In the genomic region with DNA sequence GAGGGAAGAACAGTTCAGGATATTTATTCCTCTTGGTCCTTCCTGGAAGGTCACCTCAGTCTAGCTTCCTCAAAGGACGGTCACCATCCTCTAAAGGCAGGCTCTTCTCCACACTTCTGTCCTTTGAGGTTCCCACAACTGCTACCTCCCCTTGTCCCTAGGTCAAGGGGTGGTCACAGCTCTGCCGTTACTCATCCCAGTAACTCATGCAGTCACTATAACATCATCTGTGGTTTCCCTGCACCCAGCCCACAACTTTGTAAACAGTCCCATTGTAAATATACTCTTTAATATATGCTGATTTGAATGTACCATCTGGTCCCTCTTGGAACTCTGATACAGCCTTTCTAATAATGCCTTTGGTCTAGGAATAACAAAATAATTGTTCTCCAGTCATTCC, we compare ENCODE assay signal across 16 cellular contexts.
DNase-seq lines count a peak whose midpoint lies in the region; ATAC-seq and TF ChIP-seq lines count a peak whose summit lies in the region.
"Had no signal": no experiment of that assay in that cellular context is flagged by ENCODE, and none has a peak within 500 bp of the region (broad histone marks: within the 10 kb centered on the region; RNA-seq: fewer than 3 reads in every experiment).

No MANE protein-coding gene starts in this region.

- H3K9me3 ChIP-seq in GM23248 (ENCODE audit: low read depth) (no peaks in the 10 kb centered on the region), breast epithelium (no peaks in the 10 kb centered on the region)
- H3K9me3 ChIP-seq: pancreas, testis had no signal

- H4K20me1 ChIP-seq in GM23248 (ENCODE audit: insufficient read depth), result no peaks in the 10 kb centered on the region

- H3K27me3 Mint-ChIP-seq in activated naive CD4-positive, alpha-beta T cell treated with anti-CD3 and anti-CD28 coated beads for 36 hours (ENCODE audit: low read depth), result peaks cover 2% of the 10 kb centered on the region

- peaks cover 7% of the 10 kb centered on the region; the same call in 1 of the 2 replicates for H3K4me1 ChIP-seq in GM23248 (ENCODE audit: insufficient read depth)
- H3K4me1 ChIP-seq in breast epithelium, result no peaks in the 10 kb centered on the region
- H3K4me1 ChIP-seq in foreskin keratinocyte, result no peaks in the 10 kb centered on the region
- H3K4me1 ChIP-seq: pancreas, testis had no signal

- H2AFZ ChIP-seq in GM23248, result no peak overlapping the region

- peak; percentile 14 for DNase-seq in activated naive CD4-positive, alpha-beta T cell treated with anti-CD3 and anti-CD28 coated beads for 36 hours
- DNase-seq in activated naive CD4-positive, alpha-beta T cell treated with Interleukin-2 at 50 U/mL for 16 hours, result no peak
- peak; percentile 2 for DNase-seq in GM23248
- DNase-seq in astrocyte of the cerebellum (ENCODE audit: low read depth), result peak; percentile 0
- no peak for DNase-seq in stimulated activated naive CD8-positive, alpha-beta T cell treated with anti-CD3 and anti-CD28 coated beads, Interleukin-15, Interleukin-2, amounts not matched to agents 100 U/mL and 50 U/mL, for 24 hours
- DNase-seq in breast epithelium (ENCODE audit: low spot score in 2 of 2), result no peak
- no peak for DNase-seq in Right ventricle myocardium superior
- DNase-seq in foreskin keratinocyte, result no peak
- DNase-seq: activated CD8-positive, alpha-beta memory T cell treated with anti-CD3 and anti-CD28 coated beads for 24 hours; DMS79; islet precursor cell; pancreas; T1000; testis had no signal

- peak; percentile 72 for ATAC-seq in stimulated activated naive CD8-positive, alpha-beta T cell treated with anti-CD3 and anti-CD28 coated beads, Interleukin-15, Interleukin-2, amounts not matched to agents 100 U/mL and 50 U/mL, for 24 hours
- no peak for ATAC-seq in Right ventricle myocardium superior (ENCODE audit: poor library complexity)
- no peak for ATAC-seq in foreskin keratinocyte
- ATAC-seq: activated naive CD4-positive, alpha-beta T cell treated with anti-CD3 and anti-CD28 coated beads, Interleukin-2, amount 50 U/mL, for 72 hours; pancreas had no signal

- WGBS in GM23248 (ENCODE audit: low coverage in 1 of 2, low lambda C conversion rate in 2 of 2, missing lambda C conversion rate in 2 of 2), 2 experiments, result 56 to 57% methylated on average over 2 of the region's 2 CpGs

- no peak overlapping the region for H3K9ac ChIP-seq in GM23248

- no peaks in the 10 kb centered on the region for H3F3A ChIP-seq in GM23248 (ENCODE audit: insufficient read depth)

- TF ChIP-seq CTCF in astrocyte of the cerebellum (IDR thresholded peaks at IDR 0.05; ENCODE audit: low read depth, low read length, missing control alignments) (no peak), breast epithelium (IDR thresholded peaks at IDR 0.05) (no peak), foreskin keratinocyte (conservative IDR thresholded peaks at IDR 0.05) (no peak)

- H3K27ac ChIP-seq in GM23248, result no peak overlapping the region
- no peak overlapping the region for H3K27ac ChIP-seq in breast epithelium
- H3K27ac ChIP-seq in foreskin keratinocyte, result no peak overlapping the region
- H3K27ac ChIP-seq: epithelial cell of prostate, pancreas, testis had no signal

- no peak overlapping the region for H3K4me3 Mint-ChIP-seq in activated naive CD4-positive, alpha-beta T cell treated with anti-CD3 and anti-CD28 coated beads for 36 hours

- no peaks in the 10 kb centered on the region for H3K79me2 ChIP-seq in GM23248 (ENCODE audit: insufficient read depth)

- peaks cover 1% of the 10 kb centered on the region for H3K9me3 Mint-ChIP-seq in activated naive CD4-positive, alpha-beta T cell treated with anti-CD3 and anti-CD28 coated beads for 36 hours

- H3K4me3 ChIP-seq in GM23248, result no peak overlapping the region
- no peak overlapping the region for H3K4me3 ChIP-seq in astrocyte of the cerebellum (ENCODE audit: low read depth, low read length)
- no peak overlapping the region for H3K4me3 ChIP-seq in breast epithelium
- H3K4me3 ChIP-seq: pancreas, testis had no signal

- H3K4me2 ChIP-seq in GM23248 (ENCODE audit: unreplicated experiment), result no peak overlapping the region

- TF ChIP-seq POLR2A in breast epithelium (IDR thresholded peaks at IDR 0.05), result no peak

- CTCF ChIA-PET in activated naive CD4-positive, alpha-beta T cell treated with anti-CD3 and anti-CD28 coated beads for 36 hours (lab: Charles Lee), result interaction anchor here (1.5 kb wide), 1 partner anchor 10 kb away, joined by 3 read pairs; no protein-coding TSS in a partner anchor

- in situ Hi-C loops in GM23248 (cut with MboI) (no loop called here), astrocyte of the cerebellum (cut with HindIII; ENCODE audit: low sequenced_read_pairs) (no loop called here)

- no peak overlapping the region for H3K27ac Mint-ChIP-seq in activated naive CD4-positive, alpha-beta T cell treated with anti-CD3 and anti-CD28 coated beads for 36 hours
- H3K27ac Mint-ChIP-seq: activated naive CD4-positive, alpha-beta T cell treated with anti-CD3 and anti-CD28 coated beads, Interleukin-2, amount 50 U/mL, for 72 hours had no signal

- H3K36me3 Mint-ChIP-seq in activated naive CD4-positive, alpha-beta T cell treated with anti-CD3 and anti-CD28 coated beads for 36 hours (ENCODE audit: low read depth), result no peaks in the 10 kb centered on the region

- peaks cover 28% of the 10 kb centered on the region for H3K4me1 Mint-ChIP-seq in activated naive CD4-positive, alpha-beta T cell treated with anti-CD3 and anti-CD28 coated beads for 36 hours (ENCODE audit: low read depth)

- no peaks in the 10 kb centered on the region for H3K9me2 ChIP-seq in GM23248 (ENCODE audit: insufficient read depth)

- no peaks in the 10 kb centered on the region for H3K36me3 ChIP-seq in GM23248 (ENCODE audit: low read depth)
- H3K36me3 ChIP-seq in breast epithelium, result no peaks in the 10 kb centered on the region
- H3K36me3 ChIP-seq: pancreas had no signal

- intact Hi-C loops in activated naive CD4-positive, alpha-beta T cell treated with anti-CD3 and anti-CD28 coated beads for 36 hours (cut with micrococcal nuclease), result loop anchor here (2.0 kb wide), 4 partner anchors 49 to 1157 kb away; no protein-coding TSS in a partner anchor
- intact Hi-C loops in breast epithelium (cut with DNase I; ENCODE audit: low total_unique reads) (no loop called here), Right ventricle myocardium superior (cut with DNase I) (no loop called here)

- H3K27me3 ChIP-seq in GM23248 (replicated peaks; ENCODE audit: insufficient read depth) (no peaks in the 10 kb centered on the region), breast epithelium (no peaks in the 10 kb centered on the region), foreskin keratinocyte (peaks cover 17% of the 10 kb centered on the region)
- H3K27me3 ChIP-seq: pancreas, testis had no signal

Comparison
In these comparisons a context has a peak if more than half of its experiments do, and no peak if none do; other contexts are left out.
1. DNase-seq: peak in activated naive CD4-positive, alpha-beta T cell treated with anti-CD3 and anti-CD28 coated beads for 36 hours (single experiment), GM23248 (single experiment) and astrocyte of the cerebellum (single experiment); none in activated naive CD4-positive, alpha-beta T cell treated with Interleukin-2 at 50 U/mL for 16 hours (single experiment), stimulated activated naive CD8-positive, alpha-beta T cell treated with anti-CD3 and anti-CD28 coated beads, Interleukin-15, Interleukin-2, amounts not matched to agents 100 U/mL and 50 U/mL, for 24 hours (single experiment), breast epithelium (0 of 2), Right ventricle myocardium superior (single experiment) and foreskin keratinocyte (0 of 2).